Comparison of ENCODE assay signal across 29 cellular contexts in genomic region chr12:13247596-13247995, GRCh38.
"Had no signal": no experiment of that assay in that cellular context is flagged by ENCODE, and none has a peak within 500 bp of the region (broad histone marks: within the 10 kb centered on the region; RNA-seq: fewer than 3 reads in every experiment).

No MANE protein-coding gene starts in this region.

- H3K9me3 Mint-ChIP-seq: activated CD4-positive, alpha-beta memory T cell treated with anti-CD3 and anti-CD28 coated beads for 36 hours; activated CD4-positive, alpha-beta T cell treated with anti-CD3 and anti-CD28 coated beads, Interleukin-2, amount 10 ng/mL, durations not matched to agents 24 days and 14 days; activated naive CD4-positive, alpha-beta T cell treated with anti-CD3 and anti-CD28 coated beads for 36 hours; activated naive CD4-positive, alpha-beta T cell treated with anti-CD3 and anti-CD28 coated beads, Interleukin-2, amount 50 U/mL, for 24 hours; activated naive CD8-positive, alpha-beta T cell treated with anti-CD3 and anti-CD28 coated beads for 36 hours; activated T-helper 1 cell treated with anti-CD3 and anti-CD28 coated beads, Interleukin-12 subunit alpha, Interleukin-12 subunit beta, Interleukin-2, Interleukin-4 antibody, amounts not matched to agents 30 ng/mL and 10 ng/mL and 1 ng/mL, durations not matched to agents 14 hours and 24 hours and 36 hours; activated T-helper 2 cell treated with anti-CD3 and anti-CD28 coated beads, Interferon-gamma antibody, Interleukin-2, Interleukin-4, amounts not matched to agents 10 μg/mL and 5 μg/mL and 100 μg/mL, durations not matched to agents 14 hours and 24 hours and 36 hours; effector memory CD8-positive, alpha-beta T cell had no signal

- H3K4me3 ChIP-seq: ascending aorta, esophagus muscularis mucosa, gastroesophageal sphincter, heart right ventricle had no signal

- DNase-seq: activated CD4-positive, alpha-beta memory T cell treated with anti-CD3 and anti-CD28 coated beads for 36 hours; activated CD4-positive, alpha-beta T cell treated with anti-CD3 and anti-CD28 coated beads for 36 hours; activated CD4-positive, alpha-beta T cell treated with anti-CD3 and anti-CD28 coated beads, Interleukin-2, amount 10 ng/mL, durations not matched to agents 24 days and 14 days; activated CD4-positive, CD25-positive, alpha-beta regulatory T cell; activated CD4-positive, CD25-positive, alpha-beta regulatory T cell treated with anti-CD3 and anti-CD28 coated beads, Interleukin-2, amount 50 U/mL, for 72 hours; activated CD8-positive, alpha-beta memory T cell treated with anti-CD3 and anti-CD28 coated beads, Interleukin-2, amount 10 ng/mL, durations not matched to agents 7 days and 5 days; activated CD8-positive, alpha-beta memory T cell treated with anti-CD3 and anti-CD28 coated beads, Interleukin-2, amount 50 U/mL, for 4 hours; activated CD8-positive, alpha-beta T cell treated with anti-CD3 and anti-CD28 coated beads, Interleukin-2, amount 10 ng/mL, durations not matched to agents 7 days and 5 days; activated effector memory CD4-positive, alpha-beta T cell treated with anti-CD3 and anti-CD28 coated beads, Interleukin-2, amount 50 U/mL, for 16 hours; activated naive CD4-positive, alpha-beta T cell treated with anti-CD3 and anti-CD28 coated beads for 36 hours; activated naive CD8-positive, alpha-beta T cell treated with anti-CD3 and anti-CD28 coated beads for 36 hours; activated T-cell treated with anti-CD3 and anti-CD28 coated beads, Interleukin-2, amount 50 U/mL, for 1 hour; activated T-cell treated with anti-CD3 and anti-CD28 coated beads, Interleukin-2, amount 50 U/mL, for 48 hours; caudate nucleus; cortex of kidney; dermis blood vessel endothelial cell; effector CD4-positive, alpha-beta T cell; effector memory CD8-positive, alpha-beta T cell; erythroblast; foreskin melanocyte; heart right ventricle; T-helper 2 cell had no signal

- H3K27ac ChIP-seq: ascending aorta, esophagus muscularis mucosa, gastroesophageal sphincter, heart right ventricle had no signal

- H3K4me1 ChIP-seq: ascending aorta, esophagus muscularis mucosa, gastroesophageal sphincter, heart right ventricle had no signal

- H3K27ac Mint-ChIP-seq: activated CD4-positive, alpha-beta memory T cell treated with anti-CD3 and anti-CD28 coated beads for 36 hours; activated CD4-positive, alpha-beta T cell treated with anti-CD3 and anti-CD28 coated beads for 36 hours; activated CD4-positive, alpha-beta T cell treated with anti-CD3 and anti-CD28 coated beads, Interleukin-2, amount 10 ng/mL, durations not matched to agents 24 days and 14 days; activated CD8-positive, alpha-beta memory T cell treated with anti-CD3 and anti-CD28 coated beads, Interleukin-2, amount 10 ng/mL, durations not matched to agents 7 days and 5 days; activated CD8-positive, alpha-beta T cell treated with anti-CD3 and anti-CD28 coated beads, Interleukin-2, amount 10 ng/mL, durations not matched to agents 7 days and 5 days; activated naive CD4-positive, alpha-beta T cell treated with anti-CD3 and anti-CD28 coated beads for 36 hours; activated naive CD4-positive, alpha-beta T cell treated with anti-CD3 and anti-CD28 coated beads, Interleukin-2, amount 50 U/mL, for 24 hours; activated naive CD8-positive, alpha-beta T cell treated with anti-CD3 and anti-CD28 coated beads for 36 hours; activated T-helper 1 cell treated with anti-CD3 and anti-CD28 coated beads, Interleukin-12 subunit alpha, Interleukin-12 subunit beta, Interleukin-2, Interleukin-4 antibody, amounts not matched to agents 30 ng/mL and 10 ng/mL and 1 ng/mL, durations not matched to agents 14 hours and 24 hours and 36 hours; activated T-helper 2 cell treated with anti-CD3 and anti-CD28 coated beads, Interferon-gamma antibody, Interleukin-2, Interleukin-4, amounts not matched to agents 10 μg/mL and 5 μg/mL and 100 μg/mL, durations not matched to agents 14 hours and 24 hours and 36 hours; brain; effector memory CD8-positive, alpha-beta T cell had no signal

- H3K4me3 Mint-ChIP-seq: activated CD4-positive, alpha-beta memory T cell treated with anti-CD3 and anti-CD28 coated beads for 36 hours; activated CD4-positive, alpha-beta T cell treated with anti-CD3 and anti-CD28 coated beads for 36 hours; activated CD4-positive, alpha-beta T cell treated with anti-CD3 and anti-CD28 coated beads, Interleukin-2, amount 10 ng/mL, durations not matched to agents 24 days and 14 days; activated CD8-positive, alpha-beta memory T cell treated with anti-CD3 and anti-CD28 coated beads, Interleukin-2, amount 10 ng/mL, durations not matched to agents 7 days and 5 days; activated CD8-positive, alpha-beta T cell treated with anti-CD3 and anti-CD28 coated beads, Interleukin-2, amount 10 ng/mL, durations not matched to agents 7 days and 5 days; activated naive CD4-positive, alpha-beta T cell treated with anti-CD3 and anti-CD28 coated beads for 36 hours; activated naive CD4-positive, alpha-beta T cell treated with anti-CD3 and anti-CD28 coated beads, Interleukin-2, amount 50 U/mL, for 24 hours; activated naive CD8-positive, alpha-beta T cell treated with anti-CD3 and anti-CD28 coated beads for 36 hours; activated T-helper 1 cell treated with anti-CD3 and anti-CD28 coated beads, Interleukin-12 subunit alpha, Interleukin-12 subunit beta, Interleukin-2, Interleukin-4 antibody, amounts not matched to agents 30 ng/mL and 10 ng/mL and 1 ng/mL, durations not matched to agents 14 hours and 24 hours and 36 hours; brain; effector memory CD8-positive, alpha-beta T cell had no signal

- ATAC-seq: activated CD4-positive, alpha-beta T cell treated with anti-CD3 and anti-CD28 coated beads for 36 hours; activated CD8-positive, alpha-beta memory T cell treated with anti-CD3 and anti-CD28 coated beads, Interleukin-2, amount 10 ng/mL, durations not matched to agents 7 days and 5 days; activated CD8-positive, alpha-beta T cell treated with anti-CD3 and anti-CD28 coated beads, Interleukin-2, amount 10 ng/mL, durations not matched to agents 7 days and 5 days; effector memory CD8-positive, alpha-beta T cell; gastroesophageal sphincter; heart right ventricle had no signal

- H3K4me1 Mint-ChIP-seq: activated CD4-positive, alpha-beta T cell treated with anti-CD3 and anti-CD28 coated beads for 36 hours; activated CD4-positive, alpha-beta T cell treated with anti-CD3 and anti-CD28 coated beads, Interleukin-2, amount 10 ng/mL, durations not matched to agents 24 days and 14 days; activated CD8-positive, alpha-beta memory T cell treated with anti-CD3 and anti-CD28 coated beads, Interleukin-2, amount 10 ng/mL, durations not matched to agents 7 days and 5 days; activated naive CD4-positive, alpha-beta T cell treated with anti-CD3 and anti-CD28 coated beads, Interleukin-2, amount 50 U/mL, for 24 hours; activated naive CD8-positive, alpha-beta T cell treated with anti-CD3 and anti-CD28 coated beads for 36 hours; brain had no signal

- H3K9me3 ChIP-seq: ascending aorta, esophagus muscularis mucosa, gastroesophageal sphincter, heart right ventricle had no signal

- H3K36me3 ChIP-seq: ascending aorta, esophagus muscularis mucosa, gastroesophageal sphincter, heart right ventricle had no signal

- H3K27me3 ChIP-seq: ascending aorta, esophagus muscularis mucosa, gastroesophageal sphincter had no signal

- H3K36me3 Mint-ChIP-seq: activated CD4-positive, alpha-beta memory T cell treated with anti-CD3 and anti-CD28 coated beads for 36 hours; activated CD8-positive, alpha-beta memory T cell treated with anti-CD3 and anti-CD28 coated beads, Interleukin-2, amount 10 ng/mL, durations not matched to agents 7 days and 5 days; activated naive CD4-positive, alpha-beta T cell treated with anti-CD3 and anti-CD28 coated beads, Interleukin-2, amount 50 U/mL, for 24 hours; activated naive CD8-positive, alpha-beta T cell treated with anti-CD3 and anti-CD28 coated beads for 36 hours; brain had no signal
